ENCODE assay signal across 1 cellular context in the genomic region with DNA sequence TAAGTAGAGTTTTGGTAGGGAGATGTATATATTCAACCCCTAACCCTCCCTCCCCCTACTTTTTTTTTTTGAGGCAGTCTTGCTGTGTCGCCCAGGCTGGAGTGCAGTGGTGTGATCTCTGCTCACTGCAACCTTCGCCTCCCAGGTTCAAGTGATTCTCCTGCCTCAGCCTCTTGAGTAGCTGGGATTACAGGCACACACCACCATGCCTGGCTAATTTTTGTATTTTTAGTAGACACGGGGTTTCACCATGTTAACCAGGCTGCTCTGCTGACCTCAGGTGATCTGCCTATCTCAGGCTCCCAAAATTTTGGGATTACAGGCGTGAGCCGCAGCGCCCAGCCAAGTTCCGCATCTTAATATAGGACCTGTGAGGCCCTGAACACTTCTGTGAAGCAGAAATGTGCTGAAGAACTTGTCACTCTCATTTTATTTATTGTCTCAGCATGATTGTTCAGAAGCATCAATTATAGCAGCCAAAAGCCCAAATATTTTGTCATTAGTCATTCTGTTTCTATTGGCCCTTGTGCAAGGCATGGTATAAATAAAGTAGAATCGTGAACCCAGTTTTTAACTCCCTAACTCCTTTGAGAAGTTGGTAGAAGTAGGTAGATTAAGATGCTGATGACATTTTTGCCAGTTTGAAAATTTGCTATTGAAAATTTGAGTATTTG.
TF ChIP-seq lines count a peak whose summit lies in the region.

No MANE protein-coding gene starts in this region.

TF ChIP-seq in HEK293, 187 proteins besides CTCF, POLR2A, EP300 and RAD21 (continued from another document):
- TF ChIP-seq ZNF692 (tag by site-specific recombination; IDR thresholded peaks at IDR 0.05) (no peak), ZBTB17 (tag by site-specific recombination; IDR thresholded peaks at IDR 0.05) (no peak), SP7 (tag by site-specific recombination; IDR thresholded peaks at IDR 0.05) (0 out of 2 replicates have a peak, but pooled peaks have one; percentile 32)
TF ChIP-seq in HEK293: peak in this region for 1.
